2 cellular contexts compared by ENCODE assay signal in genomic region chr16:81544261-81544660, GRCh38.
A peak's percentile ranks its signal among the peaks of the same experiment; 100 is the strongest.
TF ChIP-seq lines count a peak whose summit lies in the region.

No MANE protein-coding gene starts in this region.

TF ChIP-seq in A549, 52 proteins besides CTCF, POLR2A, EP300 and RAD21:
- TF ChIP-seq ZNF302 (CRISPR knock-in tag; IDR thresholded peaks at IDR 0.05) (no peak), ZFP36 (IDR thresholded peaks at IDR 0.05; ENCODE audit: borderline replicate concordance, partially characterized antibody) (no peak), ZC3H11A (IDR thresholded peaks at IDR 0.05) (no peak), SMC3 (IDR thresholded peaks at IDR 0.05) (no peak), NPAS2 (CRISPR knock-in tag; IDR thresholded peaks at IDR 0.05; ENCODE audit: borderline replicate concordance) (no peak), TFCP2L1 (CRISPR knock-in tag; IDR thresholded peaks at IDR 0.05) (no peak)

TF ChIP-seq in HepG2, 621 proteins besides CTCF, POLR2A, EP300 and RAD21:
- peak; percentile 22 for TF ChIP-seq ZNF781 (CRISPR knock-in tag; IDR thresholded peaks at IDR 0.05; ENCODE audit: borderline replicate concordance, not compliant biosample characterization)
- no peak for TF ChIP-seq NR2F6 (IDR thresholded peaks at IDR 0.05)
- 0 out of 2 replicates have a peak, but pooled peaks have one; percentile 17 for TF ChIP-seq NR2F6 (CRISPR knock-in tag; IDR thresholded peaks at IDR 0.05)
- TF ChIP-seq ZNF20 (CRISPR knock-in tag; IDR thresholded peaks at IDR 0.05), result 0 out of 2 replicates have a peak, but pooled peaks have one; percentile 49
- TF ChIP-seq ZBTB4 (CRISPR knock-in tag; IDR thresholded peaks at IDR 0.05; ENCODE audit: borderline replicate concordance), result 0 out of 2 replicates have a peak, but pooled peaks have one; percentile 31
- TF ChIP-seq, protein P1, sequence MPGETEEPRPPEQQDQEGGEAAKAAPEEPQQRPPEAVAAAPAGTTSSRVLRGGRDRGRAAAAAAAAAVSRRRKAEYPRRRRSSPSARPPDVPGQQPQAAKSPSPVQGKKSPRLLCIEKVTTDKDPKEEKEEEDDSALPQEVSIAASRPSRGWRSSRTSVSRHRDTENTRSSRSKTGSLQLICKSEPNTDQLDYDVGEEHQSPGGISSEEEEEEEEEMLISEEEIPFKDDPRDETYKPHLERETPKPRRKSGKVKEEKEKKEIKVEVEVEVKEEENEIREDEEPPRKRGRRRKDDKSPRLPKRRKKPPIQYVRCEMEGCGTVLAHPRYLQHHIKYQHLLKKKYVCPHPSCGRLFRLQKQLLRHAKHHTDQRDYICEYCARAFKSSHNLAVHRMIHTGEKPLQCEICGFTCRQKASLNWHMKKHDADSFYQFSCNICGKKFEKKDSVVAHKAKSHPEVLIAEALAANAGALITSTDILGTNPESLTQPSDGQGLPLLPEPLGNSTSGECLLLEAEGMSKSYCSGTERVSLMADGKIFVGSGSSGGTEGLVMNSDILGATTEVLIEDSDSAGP (CRISPR knock-in tag; IDR thresholded peaks at IDR 0.05; ENCODE audit: borderline replicate concordance), result 0 out of 2 replicates have a peak, but pooled peaks have one; percentile 20
- TF ChIP-seq EED (CRISPR knock-in tag; IDR thresholded peaks at IDR 0.05), result no peak
- TF ChIP-seq, protein P2, sequence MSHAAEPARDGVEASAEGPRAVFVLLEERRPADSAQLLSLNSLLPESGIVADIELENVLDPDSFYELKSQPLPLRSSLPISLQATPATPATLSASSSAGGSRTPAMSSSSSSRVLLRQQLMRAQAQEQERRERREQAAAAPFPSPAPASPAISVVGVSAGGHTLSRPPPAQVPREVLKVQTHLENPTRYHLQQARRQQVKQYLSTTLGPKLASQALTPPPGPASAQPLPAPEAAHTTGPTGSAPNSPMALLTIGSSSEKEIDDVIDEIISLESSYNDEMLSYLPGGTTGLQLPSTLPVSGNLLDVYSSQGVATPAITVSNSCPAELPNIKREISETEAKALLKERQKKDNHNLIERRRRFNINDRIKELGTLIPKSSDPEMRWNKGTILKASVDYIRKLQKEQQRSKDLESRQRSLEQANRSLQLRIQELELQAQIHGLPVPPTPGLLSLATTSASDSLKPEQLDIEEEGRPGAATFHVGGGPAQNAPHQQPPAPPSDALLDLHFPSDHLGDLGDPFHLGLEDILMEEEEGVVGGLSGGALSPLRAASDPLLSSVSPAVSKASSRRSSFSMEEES (CRISPR knock-in tag; IDR thresholded peaks at IDR 0.05), result no peak
